1 cellular context compared by ENCODE assay signal in the genomic region with DNA sequence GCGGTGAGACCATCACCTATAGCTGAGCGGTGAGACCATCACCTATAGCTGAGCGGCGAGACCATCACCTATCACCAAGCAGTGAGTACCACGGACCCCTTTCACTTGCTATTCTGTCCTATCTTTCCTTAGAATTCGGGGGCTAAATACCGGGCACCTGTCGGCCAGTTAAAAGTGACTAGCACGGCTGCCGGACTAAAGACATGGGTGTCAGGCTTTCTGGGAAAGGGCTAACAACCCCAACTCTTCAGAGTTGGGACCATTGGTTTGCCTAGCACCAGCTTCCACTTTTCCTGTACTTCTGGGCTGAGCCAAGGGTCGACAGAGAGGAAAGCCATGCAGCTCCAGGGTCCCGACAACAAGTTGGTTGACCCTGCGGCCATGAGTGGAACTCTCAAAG.
TF ChIP-seq lines count a peak whose summit lies in the region.

No MANE protein-coding gene starts in this region.

TF ChIP-seq in H1, 55 proteins besides CTCF, POLR2A, EP300 and RAD21:
- TF ChIP-seq SIN3A (conservative IDR thresholded peaks at IDR 0.05 in 1 of 2, IDR thresholded peaks at IDR 0.05 in 1 of 2; ENCODE audit: low read depth in 1 of 2, low read length in 2 of 2) (0 out of 4 replicates have a peak, but pooled peaks of 1 of the 2 experiments have one; percentile 31), TAF1 (IDR thresholded peaks at IDR 0.05; ENCODE audit: low read depth, low read length) (peak; percentile 26; the same call in 1 of the 2 replicates)
